ENCODE assay signal across 2 cellular contexts in genomic region chr2:166455823-166456222, GRCh38. TPM values are rescaled to one million over a fixed set of nuclear protein-coding genes. Genes with fewer than 3 reads are reported as not detected.
"Had no signal": no experiment of that assay in that cellular context is flagged by ENCODE, and none has a peak within 500 bp of the region (broad histone marks: within the 10 kb centered on the region; RNA-seq: fewer than 3 reads in every experiment).

No MANE protein-coding gene starts in this region.

RNA-seq across cellular contexts. Expression of gene SCN7A, which starts 38.2 kb away (rescaled TPM):
- total RNA-seq: GM23248, H4 had no signal
- polyA plus RNA-seq: GM23248 had no signal
